Comparison of ENCODE assay signal across 1 cellular context in genomic region chr1:156700731-156701130, GRCh38.
TF ChIP-seq lines count a peak whose summit lies in the region.

No MANE protein-coding gene starts in this region.

TF ChIP-seq in K562, 482 proteins besides CTCF, POLR2A, EP300 and RAD21:
- TF ChIP-seq SIRT6 (IDR thresholded peaks at IDR 0.05; ENCODE audit: low read depth, low read length), result no peak
TF ChIP-seq in K562: peak in this region for 0.
